ENCODE assay signal across 8 cellular contexts in the genomic region with DNA sequence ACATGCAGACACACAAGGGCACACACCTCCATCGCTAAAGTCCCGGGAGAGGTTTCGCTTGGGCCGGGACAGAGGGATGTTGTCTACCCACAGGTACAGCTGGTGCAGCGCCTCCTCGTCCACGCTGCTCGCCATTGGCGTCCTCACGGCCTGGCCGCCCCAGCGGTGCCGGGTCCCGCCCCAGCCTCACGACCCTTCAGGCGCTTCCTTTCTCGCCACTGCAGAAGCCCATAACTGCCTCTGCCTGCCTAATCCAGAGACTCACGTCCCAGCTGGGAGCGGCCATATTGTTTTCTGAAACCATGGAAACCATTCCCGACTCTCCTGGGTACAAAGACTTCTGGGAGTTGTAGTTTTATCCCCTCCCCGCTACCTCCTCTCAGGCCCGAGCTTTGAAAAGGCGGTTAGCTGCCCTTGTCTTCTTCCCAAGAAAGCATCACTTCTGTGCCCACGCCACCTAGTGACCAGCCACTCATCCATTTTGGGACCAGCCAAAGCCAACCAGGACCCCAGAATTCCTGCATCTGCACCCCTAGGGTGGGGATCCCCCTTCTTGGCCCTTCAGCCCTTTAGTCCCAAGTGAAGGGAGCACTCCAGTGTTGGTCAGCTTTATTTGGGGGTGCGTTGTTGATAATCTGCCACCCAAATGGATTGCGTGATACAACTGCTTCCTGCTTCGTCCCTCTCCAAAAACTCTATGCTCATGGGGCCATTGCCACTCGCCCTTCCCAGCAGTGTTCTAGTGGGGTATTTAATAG. TPM values are rescaled to one million over a fixed set of nuclear protein-coding genes. Genes with fewer than 3 reads are reported as not detected.
A peak's percentile ranks its signal among the peaks of the same experiment; 100 is the strongest.
DNase-seq lines count a peak whose midpoint lies in the region; ATAC-seq and TF ChIP-seq lines count a peak whose summit lies in the region.

A gene with protein sequence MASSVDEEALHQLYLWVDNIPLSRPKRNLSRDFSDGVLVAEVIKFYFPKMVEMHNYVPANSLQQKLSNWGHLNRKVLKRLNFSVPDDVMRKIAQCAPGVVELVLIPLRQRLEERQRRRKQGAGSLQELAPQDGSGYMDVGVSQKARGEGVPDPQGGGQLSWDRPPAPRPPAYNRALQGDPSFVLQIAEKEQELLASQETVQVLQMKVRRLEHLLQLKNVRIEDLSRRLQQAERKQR (minus strand): TSS at position 296 of the 758 bp plus-strand sequence. CDS start 161 bp downstream, at position 135.

- peaks cover 7% of the 10 kb centered on the region for H3K36me3 Mint-ChIP-seq in activated B cell treated with CpG ODN at 0.5 μM for 24 hours (ENCODE audit: low read depth)

- peaks cover 49% of the 10 kb centered on the region for H3K4me1 Mint-ChIP-seq in activated B cell treated with CpG ODN at 0.5 μM for 24 hours

- H3K4me1 ChIP-seq in mesodermal cell (ENCODE audit: control insufficient read depth, insufficient read depth, low read length, poor library complexity, severe bottlenecking), result peaks cover 13% of the 10 kb centered on the region
- peaks cover 31 to 47% of the 10 kb centered on the region in 2 donors for H3K4me1 ChIP-seq in thoracic aorta (ENCODE audit: control insufficient read depth in 1 of 2, low read depth in 2 of 2)

- peaks cover 24% of the 10 kb centered on the region for H3K36me3 ChIP-seq in mesodermal cell (ENCODE audit: control insufficient read depth, insufficient read depth, low read length)
- H3K36me3 ChIP-seq in thoracic aorta, result no peaks in the 10 kb centered on the region

- H3K4me3 ChIP-seq in AG10803 (ENCODE audit: low read length) (peak within 1 kb of the TSS; percentile 59), epithelial cell of esophagus (ENCODE audit: low read length) (peak within 1 kb of the TSS; percentile 35), mesodermal cell (ENCODE audit: extremely low read depth, insufficient read depth, low read length, poor library complexity, severe bottlenecking) (peak within 1 kb of the TSS; percentile 29), thoracic aorta (peak within 1 kb of the TSS; percentile 57)

- H3K27me3 ChIP-seq in thoracic aorta (replicated peaks; ENCODE audit: insufficient read depth), result no peaks in the 10 kb centered on the region

- H3K9me3 Mint-ChIP-seq in activated B cell treated with CpG ODN at 0.5 μM for 24 hours, result no peaks in the 10 kb centered on the region

- H3K9me3 ChIP-seq in mesodermal cell (ENCODE audit: control insufficient read depth, low read length) (no peaks in the 10 kb centered on the region), thoracic aorta (no peaks in the 10 kb centered on the region)

- CTCF ChIA-PET in activated B cell treated with CpG ODN at 0.5 μM for 24 hours (lab: Charles Lee), result interaction anchor here (0.8 to 1.0 kb wide), 3 partner anchors 12 to 304 kb away, joined by 3 to 5 read pairs (median 3); no protein-coding TSS in a partner anchor

- TF ChIP-seq CTCF in AG10803 (conservative IDR thresholded peaks at IDR 0.05; ENCODE audit: low read length), result peak; percentile 63
- TF ChIP-seq CTCF in activated B cell treated with CpG ODN at 0.5 μM for 24 hours (IDR thresholded peaks at IDR 0.05), result no peak
- peak; percentile 31 for TF ChIP-seq CTCF in epithelial cell of esophagus (IDR thresholded peaks at IDR 0.05; ENCODE audit: insufficient read depth, low read depth, low read length, missing control alignments)
- peak; percentile 41 for TF ChIP-seq CTCF in thoracic aorta (IDR thresholded peaks at IDR 0.05)

- peak; percentile 77 for ATAC-seq in GM18502 (IDR thresholded peaks at IDR 0.05; ENCODE audit: poor library complexity, unreplicated experiment)
- peak; percentile 55 for ATAC-seq in HG03378 (IDR thresholded peaks at IDR 0.05; ENCODE audit: unreplicated experiment)
- peak; percentile 67 for ATAC-seq in activated B cell treated with CpG ODN at 0.5 μM for 24 hours (ENCODE audit: low read depth)
- peak; percentile 88 for ATAC-seq in thoracic aorta (ENCODE audit: insufficient number of reproducible peaks, low FRiP score, low read depth)

- POLR2A ChIA-PET in activated B cell treated with CpG ODN at 0.5 μM for 24 hours (lab: Charles Lee), result interaction anchor here (0.6 to 2.5 kb wide), 8 partner anchors 9 to 114 kb away, joined by 3 to 16 read pairs (median 6); partner anchors contain the start of genes ADISSP and AP5S1

- H3K27ac ChIP-seq in mesodermal cell (ENCODE audit: low read depth, low read length, severe bottlenecking) (no peak within 1 kb of the TSS), thoracic aorta (peak within 1 kb of the TSS; percentile 49 to 54)

- intact Hi-C loops in activated B cell treated with CpG ODN at 0.5 μM for 24 hours (cut with micrococcal nuclease), result loop anchor here (1.0 kb wide), 1 partner anchor 13 kb away; no protein-coding TSS in a partner anchor

- WGBS in mesodermal cell (ENCODE audit: insufficient coverage in 2 of 2), 2 experiments, result 8 to 10% methylated on average over 24 to 26 of the region's 28 CpGs

- H3K27me3 Mint-ChIP-seq in activated B cell treated with CpG ODN at 0.5 μM for 24 hours, result peaks cover 2% of the 10 kb centered on the region

- DNase-seq in AG10803 (ENCODE audit: low read depth) (peak; percentile 92), NCI-H446 (lab: John Stamatoyannopoulos, UW) (peak; percentile 85 to 93), activated B cell treated with CpG ODN at 0.5 μM for 24 hours (no peak), epithelial cell of esophagus (ENCODE audit: low read depth) (peak; percentile 92), thoracic aorta (ENCODE audit: low spot score) (peak; percentile 65)

- peak within 1 kb of the TSS; percentile 79 for H3K4me3 Mint-ChIP-seq in activated B cell treated with CpG ODN at 0.5 μM for 24 hours

- peak within 1 kb of the TSS; percentile 74 for H3K27ac Mint-ChIP-seq in activated B cell treated with CpG ODN at 0.5 μM for 24 hours

RNA-seq across cellular contexts. Expression of the gene that starts here (rescaled TPM):
- total RNA-seq in activated B cell treated with CpG ODN at 0.5 μM for 24 hours, result not detected in 2 replicates
- 0.26 TPM for polyA plus RNA-seq in mesodermal cell (2013, experiment 1 of 2)
- 0.46 TPM for polyA plus RNA-seq in mesodermal cell (2013, experiment 2 of 2)
- under 1 TPM in 1 of 2 donors, not detected in 1; 0.27 TPM for total RNA-seq in thoracic aorta

Comparison
In these comparisons a context has a peak if more than half of its experiments do, and no peak if none do; other contexts are left out.
1. Peak in ATAC-seq in activated B cell treated with CpG ODN at 0.5 μM for 24 hours; RNA of the gene not detected or under 1 TPM.
2. Peak in DNase-seq, ATAC-seq, H3K4me3 ChIP-seq and H3K27ac ChIP-seq in thoracic aorta; RNA of the gene not detected or under 1 TPM.